ENCODE assay signal across 1 cellular context in the genomic region with DNA sequence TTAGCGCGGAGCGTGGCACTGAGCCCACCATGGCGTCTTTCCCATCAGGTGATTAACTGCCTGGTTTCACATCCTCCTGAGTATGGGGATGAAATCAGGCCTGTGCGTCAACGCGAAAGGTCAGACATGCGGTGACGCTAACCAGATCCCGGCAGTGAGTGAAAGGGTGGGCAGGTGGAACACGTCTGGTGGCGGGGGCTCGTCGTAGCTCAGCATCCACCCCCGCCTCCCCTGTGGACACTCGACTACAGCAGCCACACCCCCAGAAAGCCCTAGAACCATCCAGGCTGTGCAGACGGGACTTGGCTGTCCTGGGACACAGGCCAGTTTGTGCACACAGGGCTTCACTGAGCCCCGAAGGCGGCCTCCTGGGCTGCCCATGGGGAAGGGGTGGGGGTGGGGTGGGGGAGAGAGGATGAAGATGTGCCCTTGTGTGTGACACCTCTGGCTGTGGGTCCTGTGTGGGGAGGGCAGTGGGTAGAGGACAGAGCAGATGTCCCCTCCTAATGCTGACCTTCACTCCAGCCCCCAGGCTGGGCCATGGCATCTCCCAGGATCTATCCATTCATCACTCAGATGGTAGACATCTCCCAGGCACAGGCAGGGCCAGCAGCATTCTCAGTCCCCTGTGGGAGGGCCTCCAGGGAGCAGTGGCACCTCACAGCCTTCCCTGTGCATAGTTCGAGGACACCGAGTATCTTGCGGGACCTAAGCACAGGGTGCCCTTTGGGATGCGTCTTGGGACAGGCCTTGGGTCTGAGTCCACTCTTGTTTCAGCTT.
TF ChIP-seq lines count a peak whose summit lies in the region.

No MANE protein-coding gene starts in this region.

TF ChIP-seq in HepG2, 621 proteins besides CTCF, POLR2A, EP300 and RAD21 (continued from another document):
- TF ChIP-seq KDM4B (CRISPR knock-in tag; IDR thresholded peaks at IDR 0.05) (no peak), SP2 (CRISPR knock-in tag; IDR thresholded peaks at IDR 0.05) (no peak), ZSCAN31 (CRISPR knock-in tag; IDR thresholded peaks at IDR 0.05; ENCODE audit: low read depth) (no peak)
